Comparison of ENCODE assay signal across 8 cellular contexts in the genomic region with DNA sequence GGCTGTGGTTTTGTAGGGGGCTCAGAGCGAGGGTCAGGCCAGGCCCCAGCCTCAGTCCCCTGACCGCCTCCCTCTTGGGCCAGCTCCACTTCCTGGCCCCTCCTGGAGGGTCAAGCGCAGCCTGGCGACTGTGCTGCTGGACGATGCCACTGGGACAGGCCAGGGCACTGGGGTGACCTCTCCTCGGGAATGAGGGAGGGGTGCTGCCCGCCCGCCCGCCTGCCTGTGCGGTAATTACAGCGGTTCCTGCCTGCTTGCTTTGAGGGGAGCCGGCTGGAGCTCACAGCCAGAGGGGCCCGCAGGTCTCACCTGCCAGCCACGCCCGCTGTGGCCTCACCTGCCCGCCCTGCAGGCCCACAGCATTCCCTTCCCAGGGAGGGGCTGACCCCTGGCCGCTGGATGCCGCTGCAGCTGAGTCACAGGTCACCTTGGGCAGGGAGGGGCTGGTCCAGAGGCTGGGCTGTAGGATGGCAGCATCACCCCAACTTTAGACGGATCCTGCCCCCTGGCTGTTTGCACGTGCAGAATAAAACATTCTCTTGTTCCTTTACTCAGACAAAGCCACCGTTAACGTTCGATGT.
DNase-seq lines count a peak whose midpoint lies in the region; ATAC-seq and TF ChIP-seq lines count a peak whose summit lies in the region.

No MANE protein-coding gene starts in this region.

- H3K27me3 ChIP-seq in DOHH2 (ENCODE audit: control insufficient read depth, low read length) (no peaks in the 10 kb centered on the region), IMR-90 (ENCODE audit: control insufficient read depth, insufficient read depth, low read length) (peaks cover 67% of the 10 kb centered on the region), brain microvascular endothelial cell (replicated peaks) (peaks cover 10% of the 10 kb centered on the region), mucosa of stomach (ENCODE audit: control insufficient read depth, insufficient read depth, low read length) (no peaks in the 10 kb centered on the region)
- H3K27me3 ChIP-seq in effector memory CD4-positive, alpha-beta T cell (replicated peaks; ENCODE audit: control insufficient read depth, insufficient read depth, low read length, poor library complexity, severe bottlenecking): peaks cover 8% of the 10 kb centered on the region

- H3K9ac ChIP-seq in IMR-90 (ENCODE audit: low read depth, low read length) (no peak overlapping the region), mucosa of stomach (ENCODE audit: low read length) (peak overlapping the region; percentile 35)

- dilution Hi-C loops in IMR-90 (cut with HindIII; ENCODE audit: low sequenced_read_pairs, unreplicated experiment): no loop called here

- in situ Hi-C loops in IMR-90 (cut with MboI; ENCODE audit: low sequenced_read_pairs) (loop anchor here (5.0 to 10.0 kb wide), 3 partner anchors 49 to 161 kb away; no protein-coding TSS in a partner anchor), brain microvascular endothelial cell (cut with HindIII; ENCODE audit: low pct_ligation_motif_present, low sequenced_read_pairs) (no loop called here)

- no peak overlapping the region for H3K14ac ChIP-seq in IMR-90 (replicated peaks; ENCODE audit: low read depth, low read length)

- peak overlapping the region; percentile 13 for H2AK9ac ChIP-seq in IMR-90 (replicated peaks; ENCODE audit: low read depth, low read length, poor library complexity)

- TF ChIP-seq CTCF in DOHH2 (IDR thresholded peaks at IDR 0.05; ENCODE audit: low read depth, low read length, poor library complexity, severe bottlenecking) (peak; percentile 29), IMR-90 (conservative IDR thresholded peaks at IDR 0.05; ENCODE audit: low read depth, low read length) (peak; percentile 47), brain microvascular endothelial cell (IDR thresholded peaks at IDR 0.05; ENCODE audit: low read depth, low read length, missing control alignments) (peak; percentile 53)

- no peaks in the 10 kb centered on the region for H3F3A ChIP-seq in DOHH2 (ENCODE audit: control insufficient read depth, insufficient read depth)

- H4K20me1 ChIP-seq in DOHH2 (ENCODE audit: control insufficient read depth, insufficient read depth, low read depth, low read length): no peaks in the 10 kb centered on the region
- no peaks in the 10 kb centered on the region for H4K20me1 ChIP-seq in IMR-90 (ENCODE audit: insufficient read depth, low read length)

- H3K27ac ChIP-seq in DOHH2 (ENCODE audit: low read depth, low read length): no peak overlapping the region
- H3K27ac ChIP-seq in IMR-90 (ENCODE audit: insufficient read depth, low read length): no peak overlapping the region
- H3K27ac ChIP-seq in brain microvascular endothelial cell: no peak overlapping the region
- no peak overlapping the region for H3K27ac ChIP-seq in effector memory CD4-positive, alpha-beta T cell (ENCODE audit: insufficient read depth, low read length, poor library complexity, severe bottlenecking)

- H3K4me3 ChIP-seq in DOHH2 (ENCODE audit: low read length) (no peak overlapping the region), IMR-90 (ENCODE audit: insufficient read depth, low read depth, low read length) (no peak overlapping the region), brain microvascular endothelial cell (ENCODE audit: low read depth, low read length) (no peak overlapping the region), mucosa of stomach (ENCODE audit: low read length) (no peak overlapping the region)
- no peak overlapping the region for H3K4me3 ChIP-seq in effector memory CD4-positive, alpha-beta T cell (ENCODE audit: insufficient read depth, low read depth, low read length, poor library complexity, severe bottlenecking)

- POLR2A ChIA-PET in IMR-90 (lab: Charles Lee; ENCODE audit: unreplicated experiment): no interaction called here

- H3K4me2 ChIP-seq in DOHH2 (ENCODE audit: low read length): no peak overlapping the region
- no peak overlapping the region for H3K4me2 ChIP-seq in IMR-90 (ENCODE audit: low read depth, low read length)

- no peak overlapping the region for H3K56ac ChIP-seq in IMR-90 (ENCODE audit: extremely low read depth, insufficient read depth, low read length)

- H2AK5ac ChIP-seq in IMR-90 (ENCODE audit: low read depth, low read length): no peak overlapping the region

- H3K9me2 ChIP-seq in DOHH2 (replicated peaks; ENCODE audit: control insufficient read depth, low read length): no peaks in the 10 kb centered on the region

- no peak for TF ChIP-seq POLR2A in IMR-90 (IDR thresholded peaks at IDR 0.05; ENCODE audit: low read depth, low read length)

- H4K8ac ChIP-seq in IMR-90 (ENCODE audit: low read depth in 2 of 2, low read length in 2 of 2): no peak overlapping the region

- H3K9me1 ChIP-seq in IMR-90 (ENCODE audit: insufficient read depth, low read length): no peaks in the 10 kb centered on the region

- H4K91ac ChIP-seq in IMR-90 (ENCODE audit: insufficient read depth, low read depth, low read length): no peak overlapping the region

- H3K23ac ChIP-seq in IMR-90 (ENCODE audit: low read depth, low read length): no peak overlapping the region

- no peak overlapping the region for H4K5ac ChIP-seq in IMR-90 (ENCODE audit: low read depth, low read length)

- BruUV-seq in IMR-90 (replicated peaks; lab: Mats Ljungman, UMichigan): no TSS peak

- DNase-seq in IMR-90 (peak; percentile 28), brain microvascular endothelial cell (no peak), dedifferentiated amniotic fluid mesenchymal stem cell (ENCODE audit: extremely low spot score) (no peak), NCI-H1694 (lab: John Stamatoyannopoulos, UW) (no peak)
- no peak for DNase-seq in effector memory CD4-positive, alpha-beta T cell

- H3K79me2 ChIP-seq in DOHH2 (ENCODE audit: control insufficient read depth, low read length): no peaks in the 10 kb centered on the region

- H3K36me3 ChIP-seq in DOHH2 (ENCODE audit: control insufficient read depth, low read length): no peaks in the 10 kb centered on the region
- H3K36me3 ChIP-seq in IMR-90 (ENCODE audit: control insufficient read depth, insufficient read depth, low read length): no peaks in the 10 kb centered on the region
- H3K36me3 ChIP-seq in brain microvascular endothelial cell (replicated peaks): no peaks in the 10 kb centered on the region
- no peaks in the 10 kb centered on the region for H3K36me3 ChIP-seq in mucosa of stomach (ENCODE audit: control insufficient read depth, insufficient read depth, low read length)
- H3K36me3 ChIP-seq in effector memory CD4-positive, alpha-beta T cell (ENCODE audit: control insufficient read depth, insufficient read depth, low read length): no peaks in the 10 kb centered on the region

- peaks cover 5% of the 10 kb centered on the region; the same call in 1 of the 2 replicates for H3K4me1 ChIP-seq in DOHH2 (ENCODE audit: control insufficient read depth, low read length)
- no peaks in the 10 kb centered on the region; the same call in 1 of the 2 replicates for H3K4me1 ChIP-seq in IMR-90 (ENCODE audit: control insufficient read depth, insufficient read depth, low read length)
- peaks cover 43% of the 10 kb centered on the region for H3K4me1 ChIP-seq in mucosa of stomach (ENCODE audit: control insufficient read depth, insufficient read depth, low read length)
- H3K4me1 ChIP-seq in effector memory CD4-positive, alpha-beta T cell (ENCODE audit: control insufficient read depth, insufficient read depth, low read length, poor library complexity, severe bottlenecking): no peaks in the 10 kb centered on the region

- no peak overlapping the region for H3K18ac ChIP-seq in IMR-90 (ENCODE audit: low read depth, low read length)

- no peak overlapping the region for H2BK15ac ChIP-seq in IMR-90 (ENCODE audit: low read depth, low read length)

- WGBS in IMR-90 (ENCODE audit: extremely low coverage in 2 of 2, insufficient read length in 1 of 2), 2 experiments: 27% methylated on average over 6 of the region's 23 CpGs; no CpG with 5 or more reads in 1 of the 2 experiments

- ATAC-seq in IMR-90 (ENCODE audit: low read depth): peak; percentile 64
- no peak for ATAC-seq in HG03175 (IDR thresholded peaks at IDR 0.05; ENCODE audit: unreplicated experiment)

- CTCF ChIA-PET in IMR-90 (lab: Yijun Ruan, JAX): no interaction called here

- intact Hi-C loops in IMR-90 (cut with micrococcal nuclease): loop anchor here (1.0 kb wide), 1 partner anchor 170 kb away; no protein-coding TSS in a partner anchor

- peak; percentile 63 for TF ChIP-seq RAD21 in IMR-90 (IDR thresholded peaks at IDR 0.05; ENCODE audit: low read length)

- no peak overlapping the region for H2BK20ac ChIP-seq in IMR-90 (ENCODE audit: low read depth, low read length)

- H2BK5ac ChIP-seq in IMR-90 (ENCODE audit: low read depth, low read length, poor library complexity, severe bottlenecking): no peak overlapping the region

- peak overlapping the region; percentile 48 for H2AFZ ChIP-seq in IMR-90 (replicated peaks; ENCODE audit: low read length, poor library complexity)

- no peaks in the 10 kb centered on the region for H3K79me1 ChIP-seq in IMR-90 (ENCODE audit: low read depth in 1 of 2, low read length in 2 of 2)

- H2BK120ac ChIP-seq in IMR-90 (ENCODE audit: low read depth, low read length): no peak overlapping the region

- H3K9me3 ChIP-seq in DOHH2 (ENCODE audit: control insufficient read depth, insufficient read depth, low read length): no peaks in the 10 kb centered on the region
- no peaks in the 10 kb centered on the region for H3K9me3 ChIP-seq in IMR-90 (ENCODE audit: control insufficient read depth, insufficient read depth, low read length)
- no peaks in the 10 kb centered on the region for H3K9me3 ChIP-seq in mucosa of stomach (ENCODE audit: control insufficient read depth, low read length)
- H3K9me3 ChIP-seq in effector memory CD4-positive, alpha-beta T cell (ENCODE audit: control insufficient read depth, low read length): no peaks in the 10 kb centered on the region

- H3K4ac ChIP-seq in IMR-90 (ENCODE audit: low read depth, low read length): no peak overlapping the region

TF ChIP-seq in IMR-90, 13 proteins besides CTCF, POLR2A, EP300 and RAD21 (continues in another document):
- no peak for TF ChIP-seq MXI1 (IDR thresholded peaks at IDR 0.05; ENCODE audit: borderline replicate concordance, low read depth, low read length)
- TF ChIP-seq CHD1 (IDR thresholded peaks at IDR 0.05; ENCODE audit: low read depth, low read length): no peak
- no peak for TF ChIP-seq MAFK (IDR thresholded peaks at IDR 0.05; ENCODE audit: low read depth, low read length)
- no peak for TF ChIP-seq NFE2L2 (IDR thresholded peaks at IDR 0.05; ENCODE audit: low read depth, low read length)
- TF ChIP-seq, protein P1, sequence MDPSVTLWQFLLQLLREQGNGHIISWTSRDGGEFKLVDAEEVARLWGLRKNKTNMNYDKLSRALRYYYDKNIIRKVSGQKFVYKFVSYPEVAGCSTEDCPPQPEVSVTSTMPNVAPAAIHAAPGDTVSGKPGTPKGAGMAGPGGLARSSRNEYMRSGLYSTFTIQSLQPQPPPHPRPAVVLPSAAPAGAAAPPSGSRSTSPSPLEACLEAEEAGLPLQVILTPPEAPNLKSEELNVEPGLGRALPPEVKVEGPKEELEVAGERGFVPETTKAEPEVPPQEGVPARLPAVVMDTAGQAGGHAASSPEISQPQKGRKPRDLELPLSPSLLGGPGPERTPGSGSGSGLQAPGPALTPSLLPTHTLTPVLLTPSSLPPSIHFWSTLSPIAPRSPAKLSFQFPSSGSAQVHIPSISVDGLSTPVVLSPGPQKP (IDR thresholded peaks at IDR 0.05; ENCODE audit: borderline replicate concordance, low read depth, low read length): no peak
- TF ChIP-seq SMC3 (IDR thresholded peaks at IDR 0.05; ENCODE audit: low read depth, low read length): peak; percentile 62
